Comparison of ENCODE assay signal across 8 cellular contexts in genomic region chr1:181936768-181937581, GRCh38.
DNase-seq lines count a peak whose midpoint lies in the region; ATAC-seq and TF ChIP-seq lines count a peak whose summit lies in the region.

No MANE protein-coding gene starts in this region.

- no peaks in the 10 kb centered on the region for H3K36me3 Mint-ChIP-seq in T-helper 2 cell treated with Interferon-gamma antibody and Interleukin-4, amounts not matched to agents 5 μg/mL and 100 μg/mL, for 36 hours (ENCODE audit: low read depth)
- H3K36me3 Mint-ChIP-seq in chondrocyte (ENCODE audit: low read depth): no peaks in the 10 kb centered on the region

- no peak for TF ChIP-seq EP300 in suprapubic skin (IDR thresholded peaks at IDR 0.05)

- H3K9me3 ChIP-seq in suprapubic skin: no peaks in the 10 kb centered on the region

- TF ChIP-seq POLR2A in suprapubic skin (IDR thresholded peaks at IDR 0.05): no peak

- H3K4me3 Mint-ChIP-seq in T-helper 2 cell treated with Interferon-gamma antibody and Interleukin-4, amounts not matched to agents 5 μg/mL and 100 μg/mL, for 36 hours: no peak overlapping the region
- H3K4me3 Mint-ChIP-seq in chondrocyte (ENCODE audit: unreplicated experiment): no peak overlapping the region

- H3K4me1 ChIP-seq in suprapubic skin: no peaks in the 10 kb centered on the region

- TF ChIP-seq CTCF in chondrocyte (IDR thresholded peaks at IDR 0.05) (peak; percentile 63), suprapubic skin (IDR thresholded peaks at IDR 0.05) (peak in 1 of 2 donors; percentile 47)

- no peak overlapping the region for H3K27ac ChIP-seq in suprapubic skin

- H3K27me3 Mint-ChIP-seq in T-helper 2 cell treated with Interferon-gamma antibody and Interleukin-4, amounts not matched to agents 5 μg/mL and 100 μg/mL, for 36 hours (ENCODE audit: low read depth): peaks cover 4% of the 10 kb centered on the region
- H3K27me3 Mint-ChIP-seq in chondrocyte (ENCODE audit: low read depth): no peaks in the 10 kb centered on the region

- peak; percentile 73 for DNase-seq in COR-L47 (lab: John Stamatoyannopoulos, UW)
- peak; percentile 87 for DNase-seq in NCI-H187 treated with DMSO at 0.1 percent for 48 hours (lab: John Stamatoyannopoulos, UW)
- peak; percentile 24 for DNase-seq in T-helper 2 cell treated with Interferon-gamma antibody and Interleukin-4, amounts not matched to agents 5 μg/mL and 100 μg/mL, for 36 hours (ENCODE audit: low spot score)
- DNase-seq in chondrocyte (ENCODE audit: low spot score): no peak
- DNase-seq in mucosa of gallbladder (ENCODE audit: low spot score): peak; percentile 47
- DNase-seq in suprapubic skin (ENCODE audit: low spot score in 2 of 2): no peak

- 21% methylated on average over 9 of the region's 9 CpGs for WGBS in suprapubic skin

- H3K27me3 ChIP-seq in suprapubic skin: no peaks in the 10 kb centered on the region

- peaks cover 1% of the 10 kb centered on the region for H3K4me1 Mint-ChIP-seq in T-helper 2 cell treated with Interferon-gamma antibody and Interleukin-4, amounts not matched to agents 5 μg/mL and 100 μg/mL, for 36 hours (ENCODE audit: low read depth)
- H3K4me1 Mint-ChIP-seq in chondrocyte (ENCODE audit: low read depth): no peaks in the 10 kb centered on the region

- H3K36me3 ChIP-seq in suprapubic skin: no peaks in the 10 kb centered on the region

- H3K27ac Mint-ChIP-seq in T-helper 2 cell treated with Interferon-gamma antibody and Interleukin-4, amounts not matched to agents 5 μg/mL and 100 μg/mL, for 36 hours: no peak overlapping the region
- H3K27ac Mint-ChIP-seq in chondrocyte (ENCODE audit: unreplicated experiment): no peak overlapping the region

- H3K9me3 Mint-ChIP-seq in T-helper 2 cell treated with Interferon-gamma antibody and Interleukin-4, amounts not matched to agents 5 μg/mL and 100 μg/mL, for 36 hours: no peaks in the 10 kb centered on the region
- no peaks in the 10 kb centered on the region for H3K9me3 Mint-ChIP-seq in chondrocyte (ENCODE audit: low read depth)

- no peak overlapping the region for H3K4me3 ChIP-seq in suprapubic skin

- ATAC-seq in GM19043 (IDR thresholded peaks at IDR 0.05; ENCODE audit: low read depth, unreplicated experiment): peak; percentile 77
- peak; percentile 81 for ATAC-seq in HG03095 (IDR thresholded peaks at IDR 0.05; ENCODE audit: unreplicated experiment)

Comparison
In these comparisons a context has a peak if more than half of its experiments do, and no peak if none do; other contexts are left out.
1. DNase-seq: peak in COR-L47 (single experiment), NCI-H187 treated with DMSO at 0.1 percent for 48 hours (single experiment), T-helper 2 cell treated with Interferon-gamma antibody and Interleukin-4, amounts not matched to agents 5 μg/mL and 100 μg/mL, for 36 hours (single experiment) and mucosa of gallbladder (single experiment); none in chondrocyte (single experiment) and suprapubic skin (0 of 2).